In the genomic region with DNA sequence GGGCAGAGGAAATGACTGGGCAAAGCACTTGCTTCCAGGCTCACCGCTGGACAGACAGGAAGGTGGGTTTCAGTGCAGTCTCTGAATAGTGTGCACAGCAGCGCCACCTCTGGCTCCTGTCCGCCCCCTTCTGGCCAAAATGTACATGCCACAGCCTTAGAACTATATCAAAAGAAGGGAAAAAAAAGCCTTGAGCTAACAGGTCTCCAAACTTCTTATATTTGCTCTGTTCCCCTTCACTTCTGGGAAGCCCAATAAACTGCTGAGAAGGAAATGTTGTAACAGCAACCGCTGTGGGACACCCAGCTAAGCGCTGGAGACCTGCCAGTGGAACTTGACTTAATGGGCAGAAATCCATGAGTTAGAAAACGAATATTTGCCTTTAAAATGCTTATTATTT, we compare ENCODE assay signal across 1 cellular context.
TF ChIP-seq lines count a peak whose summit lies in the region.

No MANE protein-coding gene starts in this region.

TF ChIP-seq in H1, 55 proteins besides CTCF, POLR2A, EP300 and RAD21:
- 0 out of 4 replicates have a peak, but pooled peaks of 1 of the 2 experiments have one; percentile 47 for TF ChIP-seq HDAC2 (IDR thresholded peaks at IDR 0.05; ENCODE audit: borderline replicate concordance in 1 of 2, low read depth in 2 of 2, low read length in 2 of 2)
- TF ChIP-seq TEAD4 (IDR thresholded peaks at IDR 0.05; ENCODE audit: low read depth, low read length) = peak; percentile 56; the same call in 1 of the 2 replicates
- TF ChIP-seq, protein P1, sequence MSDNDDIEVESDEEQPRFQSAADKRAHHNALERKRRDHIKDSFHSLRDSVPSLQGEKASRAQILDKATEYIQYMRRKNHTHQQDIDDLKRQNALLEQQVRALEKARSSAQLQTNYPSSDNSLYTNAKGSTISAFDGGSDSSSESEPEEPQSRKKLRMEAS (IDR thresholded peaks at IDR 0.05) = no peak
